1 cellular context compared by ENCODE assay signal in genomic region chr10:103454026-103454425, GRCh38.
TF ChIP-seq lines count a peak whose summit lies in the region.

No MANE protein-coding gene starts in this region.

TF ChIP-seq in GM12878, 131 proteins besides CTCF, POLR2A, EP300 and RAD21:
- TF ChIP-seq POU2F2 (IDR thresholded peaks at IDR 0.05; ENCODE audit: borderline replicate concordance, low read depth, low read length) (no peak), ASH2L (IDR thresholded peaks at IDR 0.05; ENCODE audit: borderline replicate concordance, low read depth) (no peak), SMAD1 (IDR thresholded peaks at IDR 0.05; ENCODE audit: low read depth, partially characterized antibody) (no peak), ZNF687 (IDR thresholded peaks at IDR 0.05) (no peak), NBN (IDR thresholded peaks at IDR 0.05) (no peak), ZZZ3 (IDR thresholded peaks at IDR 0.05; ENCODE audit: control insufficient read depth, insufficient read length, low read depth) (no peak), DPF2 (IDR thresholded peaks at IDR 0.05) (no peak), MEF2B (IDR thresholded peaks at IDR 0.05; ENCODE audit: partially characterized antibody, poor library complexity, severe bottlenecking) (no peak), MTA2 (IDR thresholded peaks at IDR 0.05; ENCODE audit: low read depth) (no peak)
- TF ChIP-seq, protein P1, sequence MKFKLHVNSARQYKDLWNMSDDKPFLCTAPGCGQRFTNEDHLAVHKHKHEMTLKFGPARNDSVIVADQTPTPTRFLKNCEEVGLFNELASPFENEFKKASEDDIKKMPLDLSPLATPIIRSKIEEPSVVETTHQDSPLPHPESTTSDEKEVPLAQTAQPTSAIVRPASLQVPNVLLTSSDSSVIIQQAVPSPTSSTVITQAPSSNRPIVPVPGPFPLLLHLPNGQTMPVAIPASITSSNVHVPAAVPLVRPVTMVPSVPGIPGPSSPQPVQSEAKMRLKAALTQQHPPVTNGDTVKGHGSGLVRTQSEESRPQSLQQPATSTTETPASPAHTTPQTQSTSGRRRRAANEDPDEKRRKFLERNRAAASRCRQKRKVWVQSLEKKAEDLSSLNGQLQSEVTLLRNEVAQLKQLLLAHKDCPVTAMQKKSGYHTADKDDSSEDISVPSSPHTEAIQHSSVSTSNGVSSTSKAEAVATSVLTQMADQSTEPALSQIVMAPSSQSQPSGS (IDR thresholded peaks at IDR 0.05; ENCODE audit: low read length): no peak
